Comparison of ENCODE assay signal across 13 cellular contexts in genomic region chr5:67338416-67338815, GRCh38.
DNase-seq lines count a peak whose midpoint lies in the region; TF ChIP-seq lines count a peak whose summit lies in the region.
"Had no signal": no experiment of that assay in that cellular context is flagged by ENCODE, and none has a peak within 500 bp of the region (broad histone marks: within the 10 kb centered on the region; RNA-seq: fewer than 3 reads in every experiment).

No MANE protein-coding gene starts in this region.

- H3F3A ChIP-seq in GM23248 (ENCODE audit: insufficient read depth): no peaks in the 10 kb centered on the region
- no peaks in the 10 kb centered on the region for H3F3A ChIP-seq in smooth muscle cell (ENCODE audit: low read depth)

- DNase-seq in AG10803 (ENCODE audit: low read depth): peak; percentile 59
- peak; percentile 7 for DNase-seq in GM23248
- DNase-seq in astrocyte of the cerebellum (ENCODE audit: low read depth): peak; percentile 43
- DNase-seq in fibroblast of the aortic adventitia (ENCODE audit: low read depth): peak; percentile 49
- no peak for DNase-seq in NCI-H524 (lab: John Stamatoyannopoulos, UW)
- DNase-seq in NCI-H1105 treated with DMSO at 0.1 percent for 48 hours (lab: John Stamatoyannopoulos, UW): no peak
- DNase-seq in smooth muscle cell (lab: John Stamatoyannopoulos, UW; ENCODE audit: unreplicated experiment): no peak
- DNase-seq in brain microvascular endothelial cell: no peak
- DNase-seq: CD4-positive, alpha-beta memory T cell; H9; Karpas-422; NCI-H1930 had no signal

- H3K27ac ChIP-seq in GM23248 (no peak overlapping the region), smooth muscle cell (ENCODE audit: low read depth) (no peak overlapping the region), brain microvascular endothelial cell (no peak overlapping the region)

- H3K9me2 ChIP-seq in GM23248 (ENCODE audit: insufficient read depth): no peaks in the 10 kb centered on the region

- H3K9ac ChIP-seq in GM23248 (no peak overlapping the region), smooth muscle cell (ENCODE audit: low read depth) (no peak overlapping the region)

- H4K20me1 ChIP-seq in GM23248 (ENCODE audit: insufficient read depth) (no peaks in the 10 kb centered on the region), smooth muscle cell (ENCODE audit: low read depth) (no peaks in the 10 kb centered on the region)

- TF ChIP-seq CTCF in AG10803 (conservative IDR thresholded peaks at IDR 0.05; ENCODE audit: low read length) (no peak), astrocyte of the cerebellum (IDR thresholded peaks at IDR 0.05; ENCODE audit: low read depth, low read length, missing control alignments) (no peak), fibroblast of the aortic adventitia (IDR thresholded peaks at IDR 0.05; ENCODE audit: insufficient read depth, low read length) (no peak), smooth muscle cell (IDR thresholded peaks at IDR 0.05; ENCODE audit: borderline replicate concordance, insufficient read depth, poor library complexity, severe bottlenecking) (no peak), brain microvascular endothelial cell (IDR thresholded peaks at IDR 0.05; ENCODE audit: low read depth, low read length, missing control alignments) (no peak)

- no peak overlapping the region for H2AFZ ChIP-seq in GM23248
- H2AFZ ChIP-seq in smooth muscle cell (ENCODE audit: low read depth): no peak overlapping the region

- no peaks in the 10 kb centered on the region for H3K27me3 ChIP-seq in GM23248 (replicated peaks; ENCODE audit: insufficient read depth)
- peaks cover 6% of the 10 kb centered on the region for H3K27me3 ChIP-seq in smooth muscle cell (ENCODE audit: low read depth)
- no peaks in the 10 kb centered on the region for H3K27me3 ChIP-seq in brain microvascular endothelial cell (replicated peaks)

- H3K4me3 ChIP-seq in AG10803 (ENCODE audit: low read length): no peak overlapping the region
- H3K4me3 ChIP-seq in GM23248: no peak overlapping the region
- H3K4me3 ChIP-seq in astrocyte of the cerebellum (ENCODE audit: low read depth, low read length): no peak overlapping the region
- H3K4me3 ChIP-seq in fibroblast of the aortic adventitia (ENCODE audit: low read depth, low read length): no peak overlapping the region
- no peak overlapping the region for H3K4me3 ChIP-seq in smooth muscle cell
- H3K4me3 ChIP-seq in brain microvascular endothelial cell (ENCODE audit: low read depth, low read length): no peak overlapping the region
- H3K4me3 ChIP-seq: GM12878 had no signal

- in situ Hi-C loops in GM23248 (cut with MboI) (no loop called here), astrocyte of the cerebellum (cut with HindIII; ENCODE audit: low sequenced_read_pairs) (no loop called here), brain microvascular endothelial cell (cut with HindIII; ENCODE audit: low pct_ligation_motif_present, low sequenced_read_pairs) (no loop called here)

- H3K79me2 ChIP-seq in GM23248 (ENCODE audit: insufficient read depth) (no peaks in the 10 kb centered on the region), smooth muscle cell (ENCODE audit: low read depth) (no peaks in the 10 kb centered on the region)

- H3K9me3 ChIP-seq in GM23248 (ENCODE audit: low read depth) (no peaks in the 10 kb centered on the region), smooth muscle cell (replicated peaks; ENCODE audit: low read depth) (no peaks in the 10 kb centered on the region)

- H3K36me3 ChIP-seq in GM23248 (ENCODE audit: low read depth) (no peaks in the 10 kb centered on the region), smooth muscle cell (ENCODE audit: low read depth) (no peaks in the 10 kb centered on the region), brain microvascular endothelial cell (replicated peaks) (no peaks in the 10 kb centered on the region)

- no peak overlapping the region for H3K4me2 ChIP-seq in GM23248 (ENCODE audit: unreplicated experiment)
- H3K4me2 ChIP-seq in smooth muscle cell: no peak overlapping the region

- H3K4me1 ChIP-seq in GM23248 (ENCODE audit: insufficient read depth): no peaks in the 10 kb centered on the region
- H3K4me1 ChIP-seq in smooth muscle cell (ENCODE audit: low read depth): no peaks in the 10 kb centered on the region

Comparison
In these comparisons a context has a peak if more than half of its experiments do, and no peak if none do; other contexts are left out.
1. DNase-seq: peak in AG10803 (single experiment), GM23248 (single experiment), astrocyte of the cerebellum (single experiment) and fibroblast of the aortic adventitia (single experiment); none in NCI-H524 (0 of 2), NCI-H1105 treated with DMSO at 0.1 percent for 48 hours (single experiment), smooth muscle cell (single experiment) and brain microvascular endothelial cell (single experiment).